In the genomic region with DNA sequence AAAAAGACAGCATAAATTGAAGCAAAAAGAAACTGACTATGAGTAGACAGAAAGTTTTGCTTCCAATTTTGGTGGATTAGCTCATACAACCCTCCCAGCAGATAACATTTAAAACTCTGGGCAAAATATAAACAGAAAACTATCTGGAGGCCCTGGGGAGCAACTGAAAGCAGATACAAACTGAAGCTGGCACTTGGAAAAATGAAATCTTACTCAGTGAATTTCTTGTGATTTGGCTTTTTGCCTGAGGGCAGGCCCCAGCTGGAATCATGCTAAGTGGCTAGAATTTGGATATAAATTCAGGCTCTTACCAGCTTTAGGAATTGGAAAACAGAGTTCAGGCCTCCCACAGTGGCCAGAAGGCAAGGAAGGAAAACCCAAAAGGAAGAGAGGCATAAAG, we compare ENCODE assay signal across 1 cellular context.
TF ChIP-seq lines count a peak whose summit lies in the region.

No MANE protein-coding gene starts in this region.

TF ChIP-seq in GM23338, 12 proteins besides CTCF, POLR2A, EP300 and RAD21 (continued from another document):
- TF ChIP-seq, protein P1, sequence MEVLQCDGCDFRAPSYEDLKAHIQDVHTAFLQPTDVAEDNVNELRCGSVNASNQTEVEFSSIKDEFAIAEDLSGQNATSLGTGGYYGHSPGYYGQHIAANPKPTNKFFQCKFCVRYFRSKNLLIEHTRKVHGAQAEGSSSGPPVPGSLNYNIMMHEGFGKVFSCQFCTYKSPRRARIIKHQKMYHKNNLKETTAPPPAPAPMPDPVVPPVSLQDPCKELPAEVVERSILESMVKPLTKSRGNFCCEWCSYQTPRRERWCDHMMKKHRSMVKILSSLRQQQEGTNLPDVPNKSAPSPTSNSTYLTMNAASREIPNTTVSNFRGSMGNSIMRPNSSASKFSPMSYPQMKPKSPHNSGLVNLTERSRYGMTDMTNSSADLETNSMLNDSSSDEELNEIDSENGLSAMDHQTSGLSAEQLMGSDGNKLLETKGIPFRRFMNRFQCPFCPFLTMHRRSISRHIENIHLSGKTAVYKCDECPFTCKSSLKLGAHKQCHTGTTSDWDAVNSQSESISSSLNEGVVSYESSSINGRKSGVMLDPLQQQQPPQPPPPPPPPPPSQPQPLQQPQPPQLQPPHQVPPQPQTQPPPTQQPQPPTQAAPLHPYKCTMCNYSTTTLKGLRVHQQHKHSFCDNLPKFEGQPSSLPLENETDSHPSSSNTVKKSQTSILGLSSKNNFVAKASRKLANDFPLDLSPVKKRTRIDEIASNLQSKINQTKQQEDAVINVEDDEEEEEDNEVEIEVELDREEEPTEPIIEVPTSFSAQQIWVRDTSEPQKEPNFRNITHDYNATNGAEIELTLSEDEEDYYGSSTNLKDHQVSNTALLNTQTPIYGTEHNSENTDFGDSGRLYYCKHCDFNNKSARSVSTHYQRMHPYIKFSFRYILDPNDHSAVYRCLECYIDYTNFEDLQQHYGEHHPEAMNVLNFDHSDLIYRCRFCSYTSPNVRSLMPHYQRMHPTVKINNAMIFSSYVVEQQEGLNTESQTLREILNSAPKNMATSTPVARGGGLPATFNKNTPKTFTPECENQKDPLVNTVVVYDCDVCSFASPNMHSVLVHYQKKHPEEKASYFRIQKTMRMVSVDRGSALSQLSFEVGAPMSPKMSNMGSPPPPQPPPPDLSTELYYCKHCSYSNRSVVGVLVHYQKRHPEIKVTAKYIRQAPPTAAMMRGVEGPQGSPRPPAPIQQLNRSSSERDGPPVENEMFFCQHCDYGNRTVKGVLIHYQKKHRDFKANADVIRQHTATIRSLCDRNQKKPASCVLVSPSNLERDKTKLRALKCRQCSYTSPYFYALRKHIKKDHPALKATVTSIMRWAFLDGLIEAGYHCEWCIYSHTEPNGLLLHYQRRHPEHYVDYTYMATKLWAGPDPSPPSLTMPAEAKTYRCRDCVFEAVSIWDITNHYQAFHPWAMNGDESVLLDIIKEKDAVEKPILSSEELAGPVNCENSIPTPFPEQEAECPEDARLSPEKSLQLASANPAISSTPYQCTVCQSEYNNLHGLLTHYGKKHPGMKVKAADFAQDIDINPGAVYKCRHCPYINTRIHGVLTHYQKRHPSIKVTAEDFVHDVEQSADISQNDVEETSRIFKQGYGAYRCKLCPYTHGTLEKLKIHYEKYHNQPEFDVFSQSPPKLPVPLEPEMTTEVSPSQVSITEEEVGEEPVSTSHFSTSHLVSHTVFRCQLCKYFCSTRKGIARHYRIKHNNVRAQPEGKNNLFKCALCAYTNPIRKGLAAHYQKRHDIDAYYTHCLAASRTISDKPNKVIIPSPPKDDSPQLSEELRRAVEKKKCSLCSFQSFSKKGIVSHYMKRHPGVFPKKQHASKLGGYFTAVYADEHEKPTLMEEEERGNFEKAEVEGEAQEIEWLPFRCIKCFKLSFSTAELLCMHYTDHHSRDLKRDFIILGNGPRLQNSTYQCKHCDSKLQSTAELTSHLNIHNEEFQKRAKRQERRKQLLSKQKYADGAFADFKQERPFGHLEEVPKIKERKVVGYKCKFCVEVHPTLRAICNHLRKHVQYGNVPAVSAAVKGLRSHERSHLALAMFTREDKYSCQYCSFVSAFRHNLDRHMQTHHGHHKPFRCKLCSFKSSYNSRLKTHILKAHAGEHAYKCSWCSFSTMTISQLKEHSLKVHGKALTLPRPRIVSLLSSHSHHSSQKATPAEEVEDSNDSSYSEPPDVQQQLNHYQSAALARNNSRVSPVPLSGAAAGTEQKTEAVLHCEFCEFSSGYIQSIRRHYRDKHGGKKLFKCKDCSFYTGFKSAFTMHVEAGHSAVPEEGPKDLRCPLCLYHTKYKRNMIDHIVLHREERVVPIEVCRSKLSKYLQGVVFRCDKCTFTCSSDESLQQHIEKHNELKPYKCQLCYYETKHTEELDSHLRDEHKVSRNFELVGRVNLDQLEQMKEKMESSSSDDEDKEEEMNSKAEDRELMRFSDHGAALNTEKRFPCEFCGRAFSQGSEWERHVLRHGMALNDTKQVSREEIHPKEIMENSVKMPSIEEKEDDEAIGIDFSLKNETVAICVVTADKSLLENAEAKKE (CRISPR knock-in tag; IDR thresholded peaks at IDR 0.05): no peak
- TF ChIP-seq, protein P2, sequence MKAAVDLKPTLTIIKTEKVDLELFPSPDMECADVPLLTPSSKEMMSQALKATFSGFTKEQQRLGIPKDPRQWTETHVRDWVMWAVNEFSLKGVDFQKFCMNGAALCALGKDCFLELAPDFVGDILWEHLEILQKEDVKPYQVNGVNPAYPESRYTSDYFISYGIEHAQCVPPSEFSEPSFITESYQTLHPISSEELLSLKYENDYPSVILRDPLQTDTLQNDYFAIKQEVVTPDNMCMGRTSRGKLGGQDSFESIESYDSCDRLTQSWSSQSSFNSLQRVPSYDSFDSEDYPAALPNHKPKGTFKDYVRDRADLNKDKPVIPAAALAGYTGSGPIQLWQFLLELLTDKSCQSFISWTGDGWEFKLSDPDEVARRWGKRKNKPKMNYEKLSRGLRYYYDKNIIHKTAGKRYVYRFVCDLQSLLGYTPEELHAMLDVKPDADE (IDR thresholded peaks at IDR 0.05): no peak
- TF ChIP-seq EZH2 (IDR thresholded peaks at IDR 0.05; ENCODE audit: low read depth, unreplicated experiment): no peak
- TF ChIP-seq JUNB (IDR thresholded peaks at IDR 0.05; ENCODE audit: unreplicated experiment): no peak
- TF ChIP-seq, protein P3, sequence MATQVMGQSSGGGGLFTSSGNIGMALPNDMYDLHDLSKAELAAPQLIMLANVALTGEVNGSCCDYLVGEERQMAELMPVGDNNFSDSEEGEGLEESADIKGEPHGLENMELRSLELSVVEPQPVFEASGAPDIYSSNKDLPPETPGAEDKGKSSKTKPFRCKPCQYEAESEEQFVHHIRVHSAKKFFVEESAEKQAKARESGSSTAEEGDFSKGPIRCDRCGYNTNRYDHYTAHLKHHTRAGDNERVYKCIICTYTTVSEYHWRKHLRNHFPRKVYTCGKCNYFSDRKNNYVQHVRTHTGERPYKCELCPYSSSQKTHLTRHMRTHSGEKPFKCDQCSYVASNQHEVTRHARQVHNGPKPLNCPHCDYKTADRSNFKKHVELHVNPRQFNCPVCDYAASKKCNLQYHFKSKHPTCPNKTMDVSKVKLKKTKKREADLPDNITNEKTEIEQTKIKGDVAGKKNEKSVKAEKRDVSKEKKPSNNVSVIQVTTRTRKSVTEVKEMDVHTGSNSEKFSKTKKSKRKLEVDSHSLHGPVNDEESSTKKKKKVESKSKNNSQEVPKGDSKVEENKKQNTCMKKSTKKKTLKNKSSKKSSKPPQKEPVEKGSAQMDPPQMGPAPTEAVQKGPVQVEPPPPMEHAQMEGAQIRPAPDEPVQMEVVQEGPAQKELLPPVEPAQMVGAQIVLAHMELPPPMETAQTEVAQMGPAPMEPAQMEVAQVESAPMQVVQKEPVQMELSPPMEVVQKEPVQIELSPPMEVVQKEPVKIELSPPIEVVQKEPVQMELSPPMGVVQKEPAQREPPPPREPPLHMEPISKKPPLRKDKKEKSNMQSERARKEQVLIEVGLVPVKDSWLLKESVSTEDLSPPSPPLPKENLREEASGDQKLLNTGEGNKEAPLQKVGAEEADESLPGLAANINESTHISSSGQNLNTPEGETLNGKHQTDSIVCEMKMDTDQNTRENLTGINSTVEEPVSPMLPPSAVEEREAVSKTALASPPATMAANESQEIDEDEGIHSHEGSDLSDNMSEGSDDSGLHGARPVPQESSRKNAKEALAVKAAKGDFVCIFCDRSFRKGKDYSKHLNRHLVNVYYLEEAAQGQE (IDR thresholded peaks at IDR 0.05; ENCODE audit: unreplicated experiment): no peak
- no peak for TF ChIP-seq EZH2phosphoT487 (IDR thresholded peaks at IDR 0.05; ENCODE audit: unreplicated experiment)
- TF ChIP-seq STAT1 (IDR thresholded peaks at IDR 0.05; ENCODE audit: unreplicated experiment): no peak
- TF ChIP-seq CREB1 (CRISPR knock-in tag; IDR thresholded peaks at IDR 0.05; ENCODE audit: low read depth): no peak
